1 cellular context compared by ENCODE assay signal in genomic region chr2:199912553-199913114, GRCh38.
TF ChIP-seq lines count a peak whose summit lies in the region.

No MANE protein-coding gene starts in this region.

TF ChIP-seq in HEK293T, 16 proteins besides CTCF, POLR2A, EP300 and RAD21:
- TF ChIP-seq L3MBTL2 (conservative IDR thresholded peaks at IDR 0.05): 0 out of 2 replicates have a peak, but pooled peaks have one; percentile 19
